ENCODE assay signal across 8 cellular contexts in genomic region chr13:110108348-110109139, GRCh38.
DNase-seq lines count a peak whose midpoint lies in the region; ATAC-seq and TF ChIP-seq lines count a peak whose summit lies in the region.

No MANE protein-coding gene starts in this region.

- H3K4me1 ChIP-seq in fibroblast of lung (ENCODE audit: control insufficient read depth, extremely low read depth, insufficient read depth, low read length): peaks cover 16% of the 10 kb centered on the region

- no peak for ATAC-seq in activated CD8-positive, alpha-beta memory T cell treated with anti-CD3 and anti-CD28 coated beads, Interleukin-2, amount 10 ng/mL, durations not matched to agents 7 days and 5 days
- no peak for ATAC-seq in HG03097 (IDR thresholded peaks at IDR 0.05; ENCODE audit: low FRiP score, unreplicated experiment)

- H3K27ac Mint-ChIP-seq in nephron progenitor cell: no peak overlapping the region
- no peak overlapping the region for H3K27ac Mint-ChIP-seq in activated CD8-positive, alpha-beta memory T cell treated with anti-CD3 and anti-CD28 coated beads, Interleukin-2, amount 10 ng/mL, durations not matched to agents 7 days and 5 days

- H3K9ac ChIP-seq in fibroblast of lung (ENCODE audit: insufficient read depth, low read length): no peak overlapping the region

- no peaks in the 10 kb centered on the region for H3K9me3 ChIP-seq in fibroblast of lung (ENCODE audit: control insufficient read depth, insufficient read depth, low read depth, low read length)

- TF ChIP-seq CTCF in fibroblast of lung (conservative IDR thresholded peaks at IDR 0.05 in 1 of 2, IDR thresholded peaks at IDR 0.05 in 1 of 2; ENCODE audit: low read depth in 1 of 2, low read length in 2 of 2) (peak; percentile 85 to 90), nephron progenitor cell (IDR thresholded peaks at IDR 0.05) (peak; percentile 51)

- no peak overlapping the region for H3K4me2 ChIP-seq in fibroblast of lung (ENCODE audit: extremely low read depth, insufficient read depth, low read length)

- peaks cover 14% of the 10 kb centered on the region for H3K4me1 Mint-ChIP-seq in nephron progenitor cell
- no peaks in the 10 kb centered on the region for H3K4me1 Mint-ChIP-seq in activated CD8-positive, alpha-beta memory T cell treated with anti-CD3 and anti-CD28 coated beads, Interleukin-2, amount 10 ng/mL, durations not matched to agents 7 days and 5 days

- no peaks in the 10 kb centered on the region for H4K20me1 ChIP-seq in fibroblast of lung (ENCODE audit: control insufficient read depth, extremely low read depth, insufficient read depth, low read length)

- H3K9me3 Mint-ChIP-seq in nephron progenitor cell: no peaks in the 10 kb centered on the region
- H3K9me3 Mint-ChIP-seq in activated CD8-positive, alpha-beta memory T cell treated with anti-CD3 and anti-CD28 coated beads, Interleukin-2, amount 10 ng/mL, durations not matched to agents 7 days and 5 days (ENCODE audit: low read depth): no peaks in the 10 kb centered on the region

- H3K27me3 ChIP-seq in fibroblast of lung (ENCODE audit: control insufficient read depth, insufficient read depth, low read length): no peaks in the 10 kb centered on the region

- H3K27ac ChIP-seq in fibroblast of lung (ENCODE audit: insufficient read depth, low read length): no peak overlapping the region

- no peak overlapping the region for H3K4me3 ChIP-seq in fibroblast of lung (replicated peaks in 1 of 4; ENCODE audit: control extremely low read depth in 1 of 4, insufficient read depth in 1 of 4, low read depth in 3 of 4, low read length in 4 of 4)

- DNase-seq in Daoy (ENCODE audit: low read depth) (peak; percentile 78), LoVo (ENCODE audit: low spot score) (peak; percentile 41), SHP77 treated with DMSO at 0.1 percent for 48 hours (lab: John Stamatoyannopoulos, UW) (peak; percentile 88), fibroblast of lung (ENCODE audit: low read depth in 2 of 2) (peak; percentile 86 to 89), nephron progenitor cell (peak; percentile 67), activated T-cell treated with anti-CD3 and anti-CD28 coated beads for 4 hours (no peak)
- DNase-seq in activated CD8-positive, alpha-beta memory T cell treated with anti-CD3 and anti-CD28 coated beads, Interleukin-2, amount 10 ng/mL, durations not matched to agents 7 days and 5 days: no peak

- no peaks in the 10 kb centered on the region for H3K36me3 ChIP-seq in fibroblast of lung (ENCODE audit: control insufficient read depth, insufficient read depth, low read length)

- no peak overlapping the region for H2AFZ ChIP-seq in fibroblast of lung (ENCODE audit: low read length)

- no peaks in the 10 kb centered on the region for H3K27me3 Mint-ChIP-seq in nephron progenitor cell (ENCODE audit: low read depth, poor library complexity)
- no peaks in the 10 kb centered on the region for H3K27me3 Mint-ChIP-seq in activated CD8-positive, alpha-beta memory T cell treated with anti-CD3 and anti-CD28 coated beads, Interleukin-2, amount 10 ng/mL, durations not matched to agents 7 days and 5 days

- no peaks in the 10 kb centered on the region for H3K79me2 ChIP-seq in fibroblast of lung (ENCODE audit: control insufficient read depth, insufficient read depth, low read length)

- no peak overlapping the region for H3K4me3 Mint-ChIP-seq in nephron progenitor cell
- H3K4me3 Mint-ChIP-seq in activated CD8-positive, alpha-beta memory T cell treated with anti-CD3 and anti-CD28 coated beads, Interleukin-2, amount 10 ng/mL, durations not matched to agents 7 days and 5 days: no peak overlapping the region

- CTCF ChIA-PET in activated CD8-positive, alpha-beta memory T cell treated with anti-CD3 and anti-CD28 coated beads, Interleukin-2, amount 10 ng/mL, durations not matched to agents 7 days and 5 days (lab: Charles Lee): no interaction called here

- H3K36me3 Mint-ChIP-seq in nephron progenitor cell (ENCODE audit: low read depth): no peaks in the 10 kb centered on the region
- no peaks in the 10 kb centered on the region for H3K36me3 Mint-ChIP-seq in activated CD8-positive, alpha-beta memory T cell treated with anti-CD3 and anti-CD28 coated beads, Interleukin-2, amount 10 ng/mL, durations not matched to agents 7 days and 5 days

Comparison
In these comparisons a context has a peak if more than half of its experiments do, and no peak if none do; other contexts are left out.
1. DNase-seq: peak in Daoy (single experiment), LoVo (single experiment), SHP77 treated with DMSO at 0.1 percent for 48 hours (single experiment), fibroblast of lung (2 of 2) and nephron progenitor cell (single experiment); none in activated CD8-positive, alpha-beta memory T cell treated with anti-CD3 and anti-CD28 coated beads, Interleukin-2, amount 10 ng/mL, durations not matched to agents 7 days and 5 days (single experiment) and activated T-cell treated with anti-CD3 and anti-CD28 coated beads for 4 hours (single experiment).